8 cellular contexts compared by ENCODE assay signal in the genomic region with DNA sequence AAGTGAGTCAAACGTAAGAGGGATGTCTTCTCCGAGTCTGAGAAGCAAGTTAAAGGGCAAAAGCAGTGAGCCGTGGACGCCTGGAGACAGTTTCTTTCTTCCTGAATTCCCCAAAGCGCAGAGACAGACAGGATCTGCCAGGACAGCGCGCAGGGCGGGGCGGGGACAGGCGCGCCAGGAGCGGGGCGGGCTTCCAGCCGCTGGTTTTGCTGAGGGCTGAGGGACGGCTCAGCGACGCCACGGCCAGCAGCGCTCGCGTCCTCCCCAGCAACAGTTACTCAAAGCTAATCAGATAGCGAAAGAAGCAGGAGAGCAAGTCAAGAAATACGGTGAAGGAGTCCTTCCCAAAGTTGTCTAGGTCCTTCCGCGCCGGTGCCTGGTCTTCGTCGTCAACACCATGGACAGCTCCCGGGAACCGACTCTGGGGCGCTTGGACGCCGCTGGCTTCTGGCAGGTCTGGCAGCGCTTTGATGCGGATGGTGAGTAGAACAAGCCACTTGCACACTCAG. TPM values are rescaled to one million over a fixed set of nuclear protein-coding genes. Genes with fewer than 3 reads are reported as not detected.
DNase-seq lines count a peak whose midpoint lies in the region; ATAC-seq and TF ChIP-seq lines count a peak whose summit lies in the region.

A gene with protein sequence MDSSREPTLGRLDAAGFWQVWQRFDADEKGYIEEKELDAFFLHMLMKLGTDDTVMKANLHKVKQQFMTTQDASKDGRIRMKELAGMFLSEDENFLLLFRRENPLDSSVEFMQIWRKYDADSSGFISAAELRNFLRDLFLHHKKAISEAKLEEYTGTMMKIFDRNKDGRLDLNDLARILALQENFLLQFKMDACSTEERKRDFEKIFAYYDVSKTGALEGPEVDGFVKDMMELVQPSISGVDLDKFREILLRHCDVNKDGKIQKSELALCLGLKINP (plus strand): TSS at position 209 of the 509 bp plus-strand sequence. CDS start 189 bp downstream, at position 398.

- peak; percentile 85 for ATAC-seq in upper lobe of right lung

- no peak for TF ChIP-seq EP300 in neural cell (conservative IDR thresholded peaks at IDR 0.05; ENCODE audit: poor library complexity, severe bottlenecking)

- H3K27me3 ChIP-seq in neural cell (ENCODE audit: insufficient read depth, low read depth, low read length) (peaks cover 25% of the 10 kb centered on the region), upper lobe of right lung (peaks cover 36% of the 10 kb centered on the region)

- TF ChIP-seq CTCF in neural cell (IDR thresholded peaks at IDR 0.05; ENCODE audit: poor library complexity, severe bottlenecking) (no peak), upper lobe of right lung (IDR thresholded peaks at IDR 0.05) (no peak)

- no peaks in the 10 kb centered on the region for H3F3A ChIP-seq in neural cell (ENCODE audit: insufficient read depth, low read length, poor library complexity, severe bottlenecking)

- no peaks in the 10 kb centered on the region for H3K9me3 ChIP-seq in neural cell (ENCODE audit: low read length)
- H3K9me3 ChIP-seq in upper lobe of right lung, result no peaks in the 10 kb centered on the region

- H3K27ac ChIP-seq in neural cell (ENCODE audit: low read length) (no peak within 1 kb of the TSS), upper lobe of right lung (no peak within 1 kb of the TSS)

- H3K79me2 ChIP-seq in neural cell (replicated peaks; ENCODE audit: insufficient read depth, low read length), result no peaks in the 10 kb centered on the region

- H3K9ac ChIP-seq in neural cell (ENCODE audit: low read length), result no peak within 1 kb of the TSS

- H3K36me3 ChIP-seq in neural cell (ENCODE audit: insufficient read depth, low read length) (no peaks in the 10 kb centered on the region), upper lobe of right lung (no peaks in the 10 kb centered on the region)

- H2AFZ ChIP-seq in neural cell (ENCODE audit: low read depth, low read length), result no peak within 1 kb of the TSS

- intact Hi-C loops in upper lobe of right lung (cut with DNase I), result no loop called here

- TF ChIP-seq RAD21 in neural cell (conservative IDR thresholded peaks at IDR 0.05), result no peak

- no peaks in the 10 kb centered on the region for H4K20me1 ChIP-seq in neural cell (ENCODE audit: insufficient read depth)

- no peaks in the 10 kb centered on the region for H3K4me1 ChIP-seq in upper lobe of right lung

- H3K9me2 ChIP-seq in neural cell (ENCODE audit: insufficient read depth, low read length), result no peaks in the 10 kb centered on the region

- peak; percentile 17 for DNase-seq in DMS79 (lab: John Stamatoyannopoulos, UW)
- DNase-seq in NCI-H1105 (lab: John Stamatoyannopoulos, UW), result peak; percentile 52
- peak; percentile 3 for DNase-seq in activated CD8-positive, alpha-beta memory T cell treated with anti-CD3 and anti-CD28 coated beads, Interleukin-2, amount 50 U/mL, for 24 hours (ENCODE audit: extremely low read depth)
- peak; percentile 17 for DNase-seq in fibroblast of the conjunctiva (ENCODE audit: low read depth)
- peak; percentile 77 for DNase-seq in upper lobe of right lung
- DNase-seq in SKM-1 (lab: John Stamatoyannopoulos, UW; ENCODE audit: unreplicated experiment), result no peak
- no peak for DNase-seq in pons (ENCODE audit: low spot score)

- peak within 1 kb of the TSS; percentile 31 for H3K4me2 ChIP-seq in neural cell (ENCODE audit: low read length)

- H3K4me3 ChIP-seq in neural cell (ENCODE audit: low read length), result peak within 1 kb of the TSS; percentile 65
- peak within 1 kb of the TSS; percentile 4 for H3K4me3 ChIP-seq in upper lobe of right lung

TF ChIP-seq in neural cell, 6 proteins besides CTCF, POLR2A, EP300 and RAD21:
- TF ChIP-seq MXI1 (conservative IDR thresholded peaks at IDR 0.05; ENCODE audit: poor library complexity, severe bottlenecking) (no peak), TAF1 (IDR thresholded peaks at IDR 0.05; ENCODE audit: low read depth) (no peak), SMC3 (conservative IDR thresholded peaks at IDR 0.05; ENCODE audit: poor library complexity) (no peak)
- TF ChIP-seq, protein P1, sequence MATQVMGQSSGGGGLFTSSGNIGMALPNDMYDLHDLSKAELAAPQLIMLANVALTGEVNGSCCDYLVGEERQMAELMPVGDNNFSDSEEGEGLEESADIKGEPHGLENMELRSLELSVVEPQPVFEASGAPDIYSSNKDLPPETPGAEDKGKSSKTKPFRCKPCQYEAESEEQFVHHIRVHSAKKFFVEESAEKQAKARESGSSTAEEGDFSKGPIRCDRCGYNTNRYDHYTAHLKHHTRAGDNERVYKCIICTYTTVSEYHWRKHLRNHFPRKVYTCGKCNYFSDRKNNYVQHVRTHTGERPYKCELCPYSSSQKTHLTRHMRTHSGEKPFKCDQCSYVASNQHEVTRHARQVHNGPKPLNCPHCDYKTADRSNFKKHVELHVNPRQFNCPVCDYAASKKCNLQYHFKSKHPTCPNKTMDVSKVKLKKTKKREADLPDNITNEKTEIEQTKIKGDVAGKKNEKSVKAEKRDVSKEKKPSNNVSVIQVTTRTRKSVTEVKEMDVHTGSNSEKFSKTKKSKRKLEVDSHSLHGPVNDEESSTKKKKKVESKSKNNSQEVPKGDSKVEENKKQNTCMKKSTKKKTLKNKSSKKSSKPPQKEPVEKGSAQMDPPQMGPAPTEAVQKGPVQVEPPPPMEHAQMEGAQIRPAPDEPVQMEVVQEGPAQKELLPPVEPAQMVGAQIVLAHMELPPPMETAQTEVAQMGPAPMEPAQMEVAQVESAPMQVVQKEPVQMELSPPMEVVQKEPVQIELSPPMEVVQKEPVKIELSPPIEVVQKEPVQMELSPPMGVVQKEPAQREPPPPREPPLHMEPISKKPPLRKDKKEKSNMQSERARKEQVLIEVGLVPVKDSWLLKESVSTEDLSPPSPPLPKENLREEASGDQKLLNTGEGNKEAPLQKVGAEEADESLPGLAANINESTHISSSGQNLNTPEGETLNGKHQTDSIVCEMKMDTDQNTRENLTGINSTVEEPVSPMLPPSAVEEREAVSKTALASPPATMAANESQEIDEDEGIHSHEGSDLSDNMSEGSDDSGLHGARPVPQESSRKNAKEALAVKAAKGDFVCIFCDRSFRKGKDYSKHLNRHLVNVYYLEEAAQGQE (IDR thresholded peaks at IDR 0.05; ENCODE audit: borderline replicate concordance), result peak; percentile 84

RNA-seq across cellular contexts. Expression of the gene that starts here (rescaled TPM):
- 254 and 283 TPM in 2 replicates for polyA plus RNA-seq in neural cell
- 102 and 107 TPM in 2 replicates for polyA minus RNA-seq in neural cell
- total RNA-seq in upper lobe of right lung, result not detected

Comparison
In these comparisons a context has a peak if more than half of its experiments do, and no peak if none do; other contexts are left out.
1. Peak in DNase-seq, ATAC-seq and H3K4me3 ChIP-seq in upper lobe of right lung; RNA of the gene not detected or under 1 TPM.
2. DNase-seq: peak in DMS79 (single experiment), NCI-H1105 (single experiment), activated CD8-positive, alpha-beta memory T cell treated with anti-CD3 and anti-CD28 coated beads, Interleukin-2, amount 50 U/mL, for 24 hours (single experiment) and fibroblast of the conjunctiva (single experiment); none in SKM-1 (single experiment) and pons (single experiment).